24 cellular contexts compared by ENCODE assay signal in genomic region chr6:167121471-167121870, GRCh38. TPM values are rescaled to one million over a fixed set of nuclear protein-coding genes. Genes with fewer than 3 reads are reported as not detected.
DNase-seq lines count a peak whose midpoint lies in the region; ATAC-seq, FAIRE-seq and TF ChIP-seq lines count a peak whose summit lies in the region.
"Had no signal": no experiment of that assay in that cellular context is flagged by ENCODE, and none has a peak within 500 bp of the region (broad histone marks: within the 10 kb centered on the region; RNA-seq: fewer than 3 reads in every experiment).

No MANE protein-coding gene starts in this region.

- no peak overlapping the region for H3K4me2 ChIP-seq in HepG2 (ENCODE audit: low read depth, low read length)
- H3K4me2 ChIP-seq in SU-DHL-6 (ENCODE audit: low read depth, low read length, poor library complexity, severe bottlenecking) = peak overlapping the region; percentile 17
- no peak overlapping the region for H3K4me2 ChIP-seq in H1 (ENCODE audit: insufficient read depth in 1 of 2, low read depth in 2 of 2, low read length in 2 of 2)

- H3K79me2 ChIP-seq in HepG2 (ENCODE audit: insufficient read depth, low read length) (peaks cover 9% of the 10 kb centered on the region), SU-DHL-6 (ENCODE audit: insufficient read depth, low read length) (no peaks in the 10 kb centered on the region), H1 (ENCODE audit: control insufficient read depth in 1 of 2, insufficient read depth in 2 of 2, low read length in 2 of 2) (no peaks in the 10 kb centered on the region)

- H3K9ac ChIP-seq in HepG2 (ENCODE audit: insufficient read depth, low read depth, low read length) = no peak overlapping the region
- no peak overlapping the region for H3K9ac ChIP-seq in SU-DHL-6 (ENCODE audit: low read length)
- H3K9ac ChIP-seq in H1 (replicated peaks in 1 of 4; ENCODE audit: extremely low read depth in 1 of 4, low read depth in 3 of 4, low read length in 3 of 4) = no peak overlapping the region

- H4K20me1 ChIP-seq in HepG2 (ENCODE audit: insufficient read depth, low read length) (no peaks in the 10 kb centered on the region), SU-DHL-6 (ENCODE audit: low read depth, low read length) (no peaks in the 10 kb centered on the region), H1 (replicated peaks in 1 of 2; ENCODE audit: control insufficient read depth in 1 of 2, insufficient read depth in 2 of 2, low read length in 2 of 2) (no peaks in the 10 kb centered on the region)

- H2BK20ac ChIP-seq in H1 (ENCODE audit: low read length) = no peak overlapping the region

- no peak overlapping the region for H2BK120ac ChIP-seq in H1 (replicated peaks; ENCODE audit: low read depth, low read length)

- no peak overlapping the region for H3K4me3 ChIP-seq in HepG2 (replicated peaks in 1 of 3; ENCODE audit: insufficient read depth in 1 of 3, low read depth in 2 of 3, low read length in 3 of 3)
- no peak overlapping the region for H3K4me3 ChIP-seq in right lobe of liver
- no peak overlapping the region for H3K4me3 ChIP-seq in SU-DHL-6 (ENCODE audit: insufficient read depth, low read length, poor library complexity, severe bottlenecking)
- no peak overlapping the region for H3K4me3 ChIP-seq in H1 (ENCODE audit: extremely low read depth in 1 of 4, insufficient read depth in 2 of 4, low read depth in 3 of 4, low read length in 4 of 4)
- no peak overlapping the region for H3K4me3 ChIP-seq in right cardiac atrium (ENCODE audit: low read length)
- no peak overlapping the region for H3K4me3 ChIP-seq in psoas muscle
- H3K4me3 ChIP-seq: heart right ventricle, MG63, SJCRH30 had no signal

- no peak overlapping the region for H4K91ac ChIP-seq in H1 (replicated peaks; ENCODE audit: insufficient read length, low read length)

- H3K27ac ChIP-seq in HepG2 (ENCODE audit: extremely low read length, insufficient read depth, low read length) (no peak overlapping the region), right lobe of liver (no peak overlapping the region), SU-DHL-6 (ENCODE audit: low read depth, low read length) (no peak overlapping the region), H1 (ENCODE audit: low read depth, low read length) (no peak overlapping the region), right cardiac atrium (ENCODE audit: low read length) (no peak overlapping the region), psoas muscle (no peak overlapping the region)
- H3K27ac ChIP-seq: heart right ventricle, SJCRH30 had no signal

- H2AFZ ChIP-seq in HepG2 (ENCODE audit: low read length) (no peak overlapping the region), SU-DHL-6 (ENCODE audit: low read depth, low read length, severe bottlenecking) (no peak overlapping the region), H1 (ENCODE audit: low read length) (no peak overlapping the region)

- FAIRE-seq in HepG2 (lab: Jason Lieb, UNC) = no peak
- no peak for FAIRE-seq in H1 (lab: Jason Lieb, UNC)
- FAIRE-seq: urothelium cell line had no signal

- H3K18ac ChIP-seq in H1 (ENCODE audit: extremely low read depth, low read length) = no peak overlapping the region

- CTCF ChIA-PET in HepG2 (lab: Yijun Ruan, JAX; ENCODE audit: low intra/inter-chr PET ratio, low total read pairs) (no interaction called here), H1 (lab: Charles Lee; ENCODE audit: partially characterized antibody) (interaction anchor here (0.6 to 1.9 kb wide), 7 partner anchors 8 to 570 kb away, joined by 3 to 6 read pairs (median 3); no protein-coding TSS in a partner anchor)

- no peaks in the 10 kb centered on the region; a peak in 1 of 5 replicates for H3K27me3 ChIP-seq in HepG2 (ENCODE audit: control insufficient read depth in 1 of 2, insufficient read depth in 2 of 2, low read length in 2 of 2)
- no peaks in the 10 kb centered on the region for H3K27me3 ChIP-seq in right lobe of liver
- no peaks in the 10 kb centered on the region for H3K27me3 ChIP-seq in SU-DHL-6 (ENCODE audit: low read length)
- H3K27me3 ChIP-seq in H1 (replicated peaks in 1 of 4; ENCODE audit: control insufficient read depth in 3 of 4, extremely low read depth in 1 of 4, insufficient read depth in 3 of 4, low read length in 3 of 4) = no peaks in the 10 kb centered on the region
- H3K27me3 ChIP-seq in right cardiac atrium (ENCODE audit: control insufficient read depth, insufficient read depth) = no peaks in the 10 kb centered on the region
- H3K27me3 ChIP-seq in psoas muscle (ENCODE audit: insufficient read depth in 3 of 3, low read length in 2 of 3) = peaks cover 0 to 9% (median 7%) of the 10 kb centered on the region in 3 donors
- H3K27me3 ChIP-seq: MG63, SJCRH30 had no signal

- H3F3A ChIP-seq in SU-DHL-6 (ENCODE audit: insufficient read depth) = 0 out of 2 replicates have a peak, but pooled peaks cover 10% of the 10 kb centered on the region

- H3K23me2 ChIP-seq in H1 (ENCODE audit: low read depth, low read length) = no peaks in the 10 kb centered on the region

- POLR2A ChIA-PET in HepG2 (lab: Yijun Ruan, JAX) = interaction anchor here (1.4 kb wide), 1 partner anchor 9 kb away, joined by 3 read pairs; no protein-coding TSS in a partner anchor
- POLR2A ChIA-PET in H1 (lab: Charles Lee; ENCODE audit: partially characterized antibody) = no interaction called here

- H3K36me3 ChIP-seq in HepG2 (replicated peaks in 1 of 2; ENCODE audit: control insufficient read depth in 1 of 2, insufficient read depth in 2 of 2, low read length in 2 of 2) = no peaks in the 10 kb centered on the region
- no peaks in the 10 kb centered on the region for H3K36me3 ChIP-seq in right lobe of liver
- no peaks in the 10 kb centered on the region for H3K36me3 ChIP-seq in SU-DHL-6 (ENCODE audit: low read length)
- no peaks in the 10 kb centered on the region for H3K36me3 ChIP-seq in H1 (ENCODE audit: control insufficient read depth in 2 of 4, insufficient read depth in 4 of 4, low read length in 3 of 4)
- no peaks in the 10 kb centered on the region for H3K36me3 ChIP-seq in psoas muscle (ENCODE audit: insufficient read depth in 1 of 2, low read depth in 1 of 2)
- H3K36me3 ChIP-seq: heart right ventricle, MG63, SJCRH30 had no signal

- H3K14ac ChIP-seq in H1 (ENCODE audit: insufficient read length) = no peak overlapping the region

- TF ChIP-seq CTCF in HepG2 (CRISPR knock-in tag; IDR thresholded peaks at IDR 0.05) = no peak
- TF ChIP-seq CTCF in right lobe of liver (IDR thresholded peaks at IDR 0.05) = no peak
- TF ChIP-seq CTCF in SU-DHL-6 (IDR thresholded peaks at IDR 0.05; ENCODE audit: insufficient read depth, low read length, poor library complexity, severe bottlenecking) = no peak
- TF ChIP-seq CTCF in H1 (IDR thresholded peaks at IDR 0.05; ENCODE audit: control extremely low read depth in 1 of 3, insufficient read depth in 1 of 3, low read depth in 1 of 3, low read length in 3 of 3) = no peak
- no peak for TF ChIP-seq CTCF in psoas muscle (IDR thresholded peaks at IDR 0.05)

- H4K8ac ChIP-seq in H1 (ENCODE audit: extremely low read depth, insufficient read depth, low read length) = no peak overlapping the region

- no peaks in the 10 kb centered on the region for H3K79me1 ChIP-seq in H1 (ENCODE audit: low read depth, low read length)

- no peak overlapping the region for H2BK5ac ChIP-seq in H1 (ENCODE audit: low read depth, low read length)

- TF ChIP-seq POLR2A in HepG2 (IDR thresholded peaks at IDR 0.05; ENCODE audit: insufficient read depth in 1 of 2, low read depth in 2 of 2, low read length in 2 of 2) (no peak), right lobe of liver (IDR thresholded peaks at IDR 0.05) (no peak), H1 (IDR thresholded peaks at IDR 0.05; ENCODE audit: control extremely low read depth in 1 of 2, low read depth in 2 of 2, low read length in 2 of 2) (no peak)

- intact Hi-C loops in HepG2 (cut with micrococcal nuclease; ENCODE audit: unreplicated experiment) = loop anchor here (5.0 kb wide), 1 partner anchor 44 kb away; no protein-coding TSS in a partner anchor
- intact Hi-C loops in right lobe of liver (cut with DNase I) = no loop called here
- intact Hi-C loops in right cardiac atrium (cut with DNase I) = no loop called here
- intact Hi-C loops in psoas muscle (cut with DNase I) = no loop called here

- in situ Hi-C loops in HepG2 (cut with HindIII; ENCODE audit: extremely low pct_ligation_motif_present, low pct_unique_long_range_greater_than_20kb) = no loop called here

- 98% methylated on average over 6 of the region's 6 CpGs for WGBS in HepG2 (ENCODE audit: low lambda C conversion rate)
- 89% methylated on average over 5 of the region's 6 CpGs for WGBS in right lobe of liver (ENCODE audit: insufficient coverage, low coverage, low lambda C conversion rate, missing lambda C conversion rate)
- WGBS in H1 (ENCODE audit: extremely low coverage in 1 of 2, insufficient coverage in 1 of 2, insufficient read length in 1 of 2, insufficient replicate concordance in 2 of 2, low coverage in 1 of 2, low lambda C conversion rate in 2 of 2, missing lambda C conversion rate in 1 of 2), 2 experiments = 95% methylated on average over 6 of the region's 6 CpGs; no CpG with 5 or more reads in 1 of the 2 experiments
- 81% methylated on average over 6 of the region's 6 CpGs for WGBS in right cardiac atrium
- 87 to 92% (median 92%) methylated on average over 6 of the region's 6 CpGs for WGBS in psoas muscle, 3 donors

- no peaks in the 10 kb centered on the region for H3K9me2 ChIP-seq in SU-DHL-6 (replicated peaks; ENCODE audit: insufficient read depth, low read length)

- peak; percentile 5; the same call in 2 of the 3 replicates for ATAC-seq in HepG2
- no peak for ATAC-seq in right lobe of liver
- no peak for ATAC-seq in right cardiac atrium
- no peak for ATAC-seq in psoas muscle
- ATAC-seq: heart right ventricle had no signal

- no peak for DNase-seq in HepG2 (ENCODE audit: low spot score)
- no peak for DNase-seq in right lobe of liver
- DNase-seq in H1 (ENCODE audit: low read depth in 1 of 2, low spot score in 2 of 2) = no peak
- no peak for DNase-seq in right cardiac atrium
- DNase-seq in psoas muscle = no peak
- DNase-seq in SKM-1 (lab: John Stamatoyannopoulos, UW; ENCODE audit: unreplicated experiment) = no peak
- no peak for DNase-seq in NCI-H146 (lab: John Stamatoyannopoulos, UW)
- DNase-seq: ACHN; activated CD4-positive, alpha-beta T cell treated with anti-CD3 and anti-CD28 coated beads for 48 hours; amniotic stem cell; central memory CD4-positive, alpha-beta T cell; effector CD8-positive, alpha-beta T cell; heart right ventricle; MG63; NCI-H2081; NCI-H524 treated with DMSO at 0.1 percent for 48 hours; SJCRH30; stimulated activated CD4-positive, alpha-beta T cell treated with anti-CD3 and anti-CD28 coated beads, Interleukin-15, amount 100 ng/mL, for 24 hours had no signal

- H3K9me3 ChIP-seq in HepG2 (ENCODE audit: low read length) (peaks cover 10% of the 10 kb centered on the region), right lobe of liver (no peaks in the 10 kb centered on the region), SU-DHL-6 (ENCODE audit: insufficient read depth, low read length) (no peaks in the 10 kb centered on the region), H1 (ENCODE audit: insufficient read depth in 2 of 2, low read depth in 1 of 2, low read length in 1 of 2) (peaks cover 0 to 6% of the 10 kb centered on the region in 2 experiments; a peak in 1 of 4 replicates), right cardiac atrium (ENCODE audit: control insufficient read depth, low read length) (no peaks in the 10 kb centered on the region), psoas muscle (no peaks in the 10 kb centered on the region)
- H3K9me3 ChIP-seq: heart right ventricle, MG63, SJCRH30 had no signal

- H3K4me1 ChIP-seq in HepG2 (ENCODE audit: insufficient read depth, low read length) (peaks cover 71% of the 10 kb centered on the region), right lobe of liver (peaks cover 0 to 12% (median 3%) of the 10 kb centered on the region in 4 donors), H1 (replicated peaks in 1 of 4; ENCODE audit: control insufficient read depth in 3 of 4, insufficient read depth in 4 of 4, low read length in 3 of 4) (peaks cover 0 to 1% (median 0%) of the 10 kb centered on the region in 4 experiments; a peak in 1 of 7 replicates), right cardiac atrium (ENCODE audit: control insufficient read depth, insufficient read depth, low read length) (no peaks in the 10 kb centered on the region), psoas muscle (no peaks in the 10 kb centered on the region)
- H3K4me1 ChIP-seq: SJCRH30 had no signal

- no peak overlapping the region for H2AK5ac ChIP-seq in H1 (ENCODE audit: low read depth, low read length)

- TF ChIP-seq RAD21 in HepG2 (CRISPR knock-in tag; IDR thresholded peaks at IDR 0.05) = no peak
- TF ChIP-seq RAD21 in H1 (IDR thresholded peaks at IDR 0.05 in 1 of 2, conservative IDR thresholded peaks at IDR 0.05 in 1 of 2; ENCODE audit: low read depth in 2 of 2, low read length in 2 of 2) = no peak

- no peak for TF ChIP-seq EP300 in HepG2 (IDR thresholded peaks at IDR 0.05; ENCODE audit: low read depth in 2 of 2, low read length in 2 of 2)
- no peak for TF ChIP-seq EP300 in HepG2 (CRISPR knock-in tag; IDR thresholded peaks at IDR 0.05; ENCODE audit: borderline replicate concordance)
- TF ChIP-seq EP300 in H1 (IDR thresholded peaks at IDR 0.05; ENCODE audit: borderline replicate concordance in 1 of 2, low read depth in 2 of 2, low read length in 2 of 2) = no peak

- H2BK15ac ChIP-seq in H1 (ENCODE audit: low read length) = no peak overlapping the region

- no peak overlapping the region for H3K56ac ChIP-seq in H1 (replicated peaks; ENCODE audit: insufficient read length, low read depth, low read length)

- no peak overlapping the region for H4K5ac ChIP-seq in H1 (ENCODE audit: insufficient read length, low read depth, low read length)

- H3K23ac ChIP-seq in H1 (ENCODE audit: insufficient read length) = no peak overlapping the region

- no TSS peak for BruUV-seq in HepG2 (replicated peaks; lab: Mats Ljungman, UMichigan)

- no peak overlapping the region for H3K4ac ChIP-seq in H1 (replicated peaks; ENCODE audit: insufficient read length, low read depth, low read length)

- H2BK12ac ChIP-seq in H1 (ENCODE audit: low read depth, low read length) = 0 out of 2 replicates have a peak overlapping the region, but pooled peaks have one; percentile 20

RNA-seq across cellular contexts. Expression of gene CCR6, which starts 1.4 kb away (rescaled TPM):
- total RNA-seq in HepG2 (2016; rRNA removed; fragmentation: Illumina TruSeq; extraction: Trizol) = 4.2 and 4.5 TPM in 2 replicates
- total RNA-seq in HepG2 (2016; cell fraction: cytosol; rRNA removed; fragmentation: Illumina TruSeq; extraction: Trizol; ENCODE audit: low read depth) = 0.10 TPM in 1 of 2 replicates, not detected in the other
- 4.0 and 4.5 TPM in 2 replicates for total RNA-seq in HepG2 (2016; cell fraction: insoluble cytoplasmic fraction; rRNA removed; fragmentation: Illumina TruSeq; extraction: Trizol)
- total RNA-seq in HepG2 (2016; cell fraction: membrane; rRNA removed; fragmentation: Illumina TruSeq; extraction: Trizol) = 1.2 and 1.3 TPM in 2 replicates
- total RNA-seq in HepG2 (2016; cell fraction: nucleus; rRNA removed; fragmentation: Illumina TruSeq; extraction: Trizol) = 0.56 and 1.4 TPM in 2 replicates
- 8.7 and 11.3 TPM in 2 replicates for polyA plus RNA-seq in HepG2 (2011; rRNA removed)
- polyA plus RNA-seq in HepG2 (2011; cell fraction: cytosol; rRNA removed) = 11.0 and 18.6 TPM in 2 replicates
- polyA plus RNA-seq in HepG2 (2011; cell fraction: nucleus; rRNA removed) = 3.2 and 3.5 TPM in 2 replicates
- 9.4 and 18.5 TPM in 2 replicates for polyA plus RNA-seq in HepG2 (2012)
- polyA plus RNA-seq in HepG2 (2016; cell fraction: cytosol; fragmentation: Illumina TruSeq; extraction: Trizol; ENCODE audit: low read depth) = 0.07 and 0.20 TPM in 2 replicates
- polyA plus RNA-seq in HepG2 (2016; cell fraction: insoluble cytoplasmic fraction; fragmentation: Illumina TruSeq; extraction: Trizol; ENCODE audit: low read depth) = 2.7 and 3.0 TPM in 2 replicates
- polyA plus RNA-seq in HepG2 (2016; cell fraction: membrane; fragmentation: Illumina TruSeq; extraction: Trizol; ENCODE audit: low read depth) = 0.43 and 0.55 TPM in 2 replicates
- polyA plus RNA-seq in HepG2 (2016; cell fraction: nucleus; fragmentation: Illumina TruSeq; extraction: Trizol; ENCODE audit: insufficient read depth, low read depth) = 1.1 and 2.3 TPM in 2 replicates
- 31.5 TPM in 1 of 2 replicates, not detected in the other for polyA minus RNA-seq in HepG2 (2011; rRNA and poly(A)+ RNA removed; ENCODE audit: low replicate concordance)
- 9.9 and 14.7 TPM in 2 replicates for polyA minus RNA-seq in HepG2 (2011; cell fraction: cytosol; rRNA and poly(A)+ RNA removed)
- polyA minus RNA-seq in HepG2 (2011; cell fraction: nucleus; rRNA and poly(A)+ RNA removed) = 0.77 and 1.4 TPM in 2 replicates
- total RNA-seq in right lobe of liver = under 1 TPM in 3 of 6 experiments, not detected in 3; 0.06 to 0.58 (median 0.12) TPM
- not detected in 2 replicates for total RNA-seq in H1 (2021; fragmentation: NEBNext Ultra II Directional; extraction: Animal tissue kit (Norgen Biotek cat#: 25700))
- polyA plus RNA-seq in H1 (2011; rRNA removed) = 0.06 and 0.27 TPM in 2 replicates
- polyA plus RNA-seq in H1 (2011; cell fraction: cytosol; rRNA removed) = not detected
- polyA plus RNA-seq in H1 (2011; cell fraction: nucleus; rRNA removed) = not detected
- not detected in 4 replicates for polyA plus RNA-seq in H1 (2012, experiment 1 of 2)
- not detected for polyA plus RNA-seq in H1 (2012, experiment 2 of 2)
- polyA plus RNA-seq in H1 (2013, experiment 1 of 2) = not detected
- polyA plus RNA-seq in H1 (2013, experiment 2 of 2) = not detected
- polyA minus RNA-seq in H1 (2011; rRNA and poly(A)+ RNA removed) = not detected in 2 replicates
- not detected for polyA minus RNA-seq in H1 (2011; cell fraction: cytosol; rRNA and poly(A)+ RNA removed)
- polyA minus RNA-seq in H1 (2011; cell fraction: nucleus; rRNA and poly(A)+ RNA removed) = not detected
- total RNA-seq in right cardiac atrium = not detected
- not detected for polyA plus RNA-seq in right cardiac atrium
- total RNA-seq in psoas muscle = not detected
- polyA plus RNA-seq in psoas muscle = under 1 TPM in 2 of 3 donors, not detected in 1; 0.01 to 0.05 TPM
- total RNA-seq: fibroblast of lung, lung microvascular endothelial cell, neural crest cell, renal cortical epithelial cell, SJCRH30 had no signal
- polyA plus RNA-seq: fibroblast of lung, heart right ventricle had no signal

RNA-seq across cellular contexts. Expression of gene GPR31, which starts 36.3 kb away (rescaled TPM):
- total RNA-seq in HepG2 (2016; rRNA removed; fragmentation: Illumina TruSeq; extraction: Trizol) (not detected in 2 replicates), right lobe of liver (not detected), right cardiac atrium (not detected), psoas muscle (not detected)
- not detected in 2 replicates for total RNA-seq in HepG2 (2016; cell fraction: cytosol; rRNA removed; fragmentation: Illumina TruSeq; extraction: Trizol; ENCODE audit: low read depth)
- total RNA-seq in HepG2 (2016; cell fraction: insoluble cytoplasmic fraction; rRNA removed; fragmentation: Illumina TruSeq; extraction: Trizol) = not detected in 2 replicates
- not detected in 2 replicates for total RNA-seq in HepG2 (2016; cell fraction: membrane; rRNA removed; fragmentation: Illumina TruSeq; extraction: Trizol)
- not detected in 2 replicates for total RNA-seq in HepG2 (2016; cell fraction: nucleus; rRNA removed; fragmentation: Illumina TruSeq; extraction: Trizol)
- polyA plus RNA-seq in HepG2 (2011; rRNA removed) (not detected in 2 replicates), H1 (2011; rRNA removed) (not detected in 2 replicates), right cardiac atrium (not detected), psoas muscle (not detected)
- polyA plus RNA-seq in HepG2 (2011; cell fraction: cytosol; rRNA removed) = not detected in 2 replicates
- not detected in 2 replicates for polyA plus RNA-seq in HepG2 (2011; cell fraction: nucleus; rRNA removed)
- not detected in 2 replicates for polyA plus RNA-seq in HepG2 (2012)
- not detected in 2 replicates for polyA plus RNA-seq in HepG2 (2016; cell fraction: cytosol; fragmentation: Illumina TruSeq; extraction: Trizol; ENCODE audit: low read depth)
- not detected in 2 replicates for polyA plus RNA-seq in HepG2 (2016; cell fraction: insoluble cytoplasmic fraction; fragmentation: Illumina TruSeq; extraction: Trizol; ENCODE audit: low read depth)
- polyA plus RNA-seq in HepG2 (2016; cell fraction: membrane; fragmentation: Illumina TruSeq; extraction: Trizol; ENCODE audit: low read depth) = not detected in 2 replicates
- polyA plus RNA-seq in HepG2 (2016; cell fraction: nucleus; fragmentation: Illumina TruSeq; extraction: Trizol; ENCODE audit: insufficient read depth, low read depth) = not detected in 2 replicates
- polyA minus RNA-seq in HepG2 (2011; rRNA and poly(A)+ RNA removed; ENCODE audit: low replicate concordance) = not detected in 2 replicates
- polyA minus RNA-seq in HepG2 (2011; cell fraction: cytosol; rRNA and poly(A)+ RNA removed) = not detected in 2 replicates
- not detected in 2 replicates for polyA minus RNA-seq in HepG2 (2011; cell fraction: nucleus; rRNA and poly(A)+ RNA removed)
- not detected in 2 replicates for total RNA-seq in H1 (2021; fragmentation: NEBNext Ultra II Directional; extraction: Animal tissue kit (Norgen Biotek cat#: 25700))
- not detected for polyA plus RNA-seq in H1 (2011; cell fraction: cytosol; rRNA removed)
- not detected for polyA plus RNA-seq in H1 (2011; cell fraction: nucleus; rRNA removed)
- polyA plus RNA-seq in H1 (2012, experiment 1 of 2) = not detected in 4 replicates
- polyA plus RNA-seq in H1 (2012, experiment 2 of 2) = not detected
- polyA plus RNA-seq in H1 (2013, experiment 1 of 2) = not detected
- not detected for polyA plus RNA-seq in H1 (2013, experiment 2 of 2)
- not detected in 2 replicates for polyA minus RNA-seq in H1 (2011; rRNA and poly(A)+ RNA removed)
- not detected for polyA minus RNA-seq in H1 (2011; cell fraction: cytosol; rRNA and poly(A)+ RNA removed)
- not detected for polyA minus RNA-seq in H1 (2011; cell fraction: nucleus; rRNA and poly(A)+ RNA removed)
- total RNA-seq: fibroblast of lung, heart right ventricle, lung microvascular endothelial cell, neural crest cell, renal cortical epithelial cell, SJCRH30 had no signal
- polyA plus RNA-seq: fibroblast of lung, heart right ventricle had no signal
